8 cellular contexts compared by ENCODE assay signal in genomic region chr5:91266184-91266705, GRCh38.
DNase-seq lines count a peak whose midpoint lies in the region; ATAC-seq, FAIRE-seq and TF ChIP-seq lines count a peak whose summit lies in the region.

No MANE protein-coding gene starts in this region.

- peak in 3 of 6 experiments; percentile 17 to 37 (median 29) for TF ChIP-seq CTCF in upper lobe of left lung (IDR thresholded peaks at IDR 0.05)

- DNase-seq in AG08396 (ENCODE audit: low spot score), result peak; percentile 45
- DNase-seq in activated naive CD8-positive, alpha-beta T cell treated with anti-CD3 and anti-CD28 coated beads, Interleukin-2, amount 50 U/mL, for 24 hours, result no peak
- DNase-seq in upper lobe of left lung, result no peak
- DNase-seq in NCI-H128 (lab: John Stamatoyannopoulos, UW; ENCODE audit: unreplicated experiment), result no peak
- no peak for DNase-seq in activated T-cell treated with anti-CD3 and anti-CD28 coated beads, Interleukin-2, amount 50 U/mL, for 72 hours

- no peak overlapping the region for H3K27ac Mint-ChIP-seq in activated naive CD8-positive, alpha-beta T cell treated with anti-CD3 and anti-CD28 coated beads, Interleukin-2, amount 50 U/mL, for 24 hours
- H3K27ac Mint-ChIP-seq in activated T-cell treated with anti-CD3 and anti-CD28 coated beads, Interleukin-2, amount 50 U/mL, for 72 hours, result no peak overlapping the region

- no peak for TF ChIP-seq EP300 in upper lobe of left lung (IDR thresholded peaks at IDR 0.05)

- H3K4me1 ChIP-seq in upper lobe of left lung, result peaks cover 0 to 5% (median 0%) of the 10 kb centered on the region in 4 donors

- no peak for TF ChIP-seq POLR2A in upper lobe of left lung (IDR thresholded peaks at IDR 0.05)

- peak; percentile 98 for FAIRE-seq in islet of Langerhans (lab: Jason Lieb, UNC)

- H3K4me3 Mint-ChIP-seq in activated naive CD8-positive, alpha-beta T cell treated with anti-CD3 and anti-CD28 coated beads, Interleukin-2, amount 50 U/mL, for 24 hours, result no peak overlapping the region
- no peak overlapping the region for H3K4me3 Mint-ChIP-seq in activated T-cell treated with anti-CD3 and anti-CD28 coated beads, Interleukin-2, amount 50 U/mL, for 72 hours

- ATAC-seq in GM19043 (IDR thresholded peaks at IDR 0.05; ENCODE audit: low read depth, unreplicated experiment) (peak; percentile 72), HG03432 (IDR thresholded peaks at IDR 0.05; ENCODE audit: unreplicated experiment) (peak; percentile 72), upper lobe of left lung (ENCODE audit: low FRiP score in 2 of 2) (no peak)
- ATAC-seq in activated naive CD8-positive, alpha-beta T cell treated with anti-CD3 and anti-CD28 coated beads, Interleukin-2, amount 50 U/mL, for 24 hours, result peak; percentile 81
- no peak for ATAC-seq in activated T-cell treated with anti-CD3 and anti-CD28 coated beads, Interleukin-2, amount 50 U/mL, for 72 hours (replicated peaks in 1 of 2)

- H3K27ac ChIP-seq in upper lobe of left lung, result no peak overlapping the region

- no peaks in the 10 kb centered on the region for H3K36me3 Mint-ChIP-seq in activated naive CD8-positive, alpha-beta T cell treated with anti-CD3 and anti-CD28 coated beads, Interleukin-2, amount 50 U/mL, for 24 hours (ENCODE audit: low read depth)
- no peaks in the 10 kb centered on the region for H3K36me3 Mint-ChIP-seq in activated T-cell treated with anti-CD3 and anti-CD28 coated beads, Interleukin-2, amount 50 U/mL, for 72 hours (ENCODE audit: insufficient read depth in 2 of 2)

- H3K36me3 ChIP-seq in upper lobe of left lung, result no peaks in the 10 kb centered on the region

- 59 to 60% methylated on average over 3 of the region's 3 CpGs for WGBS in upper lobe of left lung, 2 donors

- peaks cover 17% of the 10 kb centered on the region for H3K4me1 Mint-ChIP-seq in activated naive CD8-positive, alpha-beta T cell treated with anti-CD3 and anti-CD28 coated beads, Interleukin-2, amount 50 U/mL, for 24 hours
- H3K4me1 Mint-ChIP-seq in activated T-cell treated with anti-CD3 and anti-CD28 coated beads, Interleukin-2, amount 50 U/mL, for 72 hours (ENCODE audit: low read depth), result peaks cover 28% of the 10 kb centered on the region

- no peaks in the 10 kb centered on the region for H3K9me3 Mint-ChIP-seq in activated naive CD8-positive, alpha-beta T cell treated with anti-CD3 and anti-CD28 coated beads, Interleukin-2, amount 50 U/mL, for 24 hours
- no peaks in the 10 kb centered on the region for H3K9me3 Mint-ChIP-seq in activated T-cell treated with anti-CD3 and anti-CD28 coated beads, Interleukin-2, amount 50 U/mL, for 72 hours

- no peaks in the 10 kb centered on the region for H3K27me3 ChIP-seq in upper lobe of left lung

- no peaks in the 10 kb centered on the region for H3K9me3 ChIP-seq in upper lobe of left lung

- no peak overlapping the region for H3K4me3 ChIP-seq in upper lobe of left lung

- no peaks in the 10 kb centered on the region for H3K27me3 Mint-ChIP-seq in activated naive CD8-positive, alpha-beta T cell treated with anti-CD3 and anti-CD28 coated beads, Interleukin-2, amount 50 U/mL, for 24 hours
- H3K27me3 Mint-ChIP-seq in activated T-cell treated with anti-CD3 and anti-CD28 coated beads, Interleukin-2, amount 50 U/mL, for 72 hours (ENCODE audit: low read depth), result no peaks in the 10 kb centered on the region

Comparison
In these comparisons a context has a peak if more than half of its experiments do, and no peak if none do; other contexts are left out.
1. ATAC-seq: peak in GM19043 (single experiment), HG03432 (single experiment) and activated naive CD8-positive, alpha-beta T cell treated with anti-CD3 and anti-CD28 coated beads, Interleukin-2, amount 50 U/mL, for 24 hours (single experiment); none in upper lobe of left lung (0 of 2) and activated T-cell treated with anti-CD3 and anti-CD28 coated beads, Interleukin-2, amount 50 U/mL, for 72 hours (0 of 2).